Comparison of ENCODE assay signal across 9 cellular contexts in genomic region chr18:23812566-23813440, GRCh38.
DNase-seq lines count a peak whose midpoint lies in the region.
"Had no signal": no experiment of that assay in that cellular context is flagged by ENCODE, and none has a peak within 500 bp of the region (broad histone marks: within the 10 kb centered on the region; RNA-seq: fewer than 3 reads in every experiment).

No MANE protein-coding gene starts in this region.

- DNase-seq in SIG-M5 treated with dmso at 0.1 percent for 504 hours (lab: John Stamatoyannopoulos, UW; ENCODE audit: unreplicated experiment) (peak; percentile 50), SIG-M5 (lab: John Stamatoyannopoulos, UW) (no peak), NCI-H2227 (lab: John Stamatoyannopoulos, UW; ENCODE audit: unreplicated experiment) (peak; percentile 15), T47D (ENCODE audit: low read depth in 1 of 2, low spot score in 1 of 2) (peak; percentile 6 to 39), mesenchymal stem cell (peak; percentile 45), HuH-7 (ENCODE audit: low spot score) (no peak)
- no peak for DNase-seq in stimulated activated CD8-positive, alpha-beta memory T cell treated with anti-CD3 and anti-CD28 coated beads, Interleukin-4, amount 100 ng/mL, for 48 hours
- no peak for DNase-seq in activated CD8-positive, alpha-beta memory T cell treated with anti-CD3 and anti-CD28 coated beads for 24 hours
- DNase-seq: activated T-cell treated with anti-CD3 and anti-CD28 coated beads, Interleukin-2, amount 50 U/mL, for 4 hours had no signal

- H2BK15ac ChIP-seq in mesenchymal stem cell (ENCODE audit: low read depth, poor library complexity, severe bottlenecking), result no peak overlapping the region

- no peak overlapping the region for H2AK5ac ChIP-seq in mesenchymal stem cell (ENCODE audit: low read length, severe bottlenecking)

- H3K27me3 ChIP-seq in mesenchymal stem cell (ENCODE audit: control insufficient read depth in 1 of 2, insufficient read depth in 1 of 2, low read length in 2 of 2), result peaks cover 0 to 3% of the 10 kb centered on the region in 2 experiments

- H3K14ac ChIP-seq in mesenchymal stem cell (ENCODE audit: low read length in 2 of 2), result no peak overlapping the region

- no peak overlapping the region for H4K8ac ChIP-seq in mesenchymal stem cell (ENCODE audit: low read length)

- no peak overlapping the region for H4K91ac ChIP-seq in mesenchymal stem cell (ENCODE audit: low read length)

- no peak overlapping the region for H2BK5ac ChIP-seq in mesenchymal stem cell (ENCODE audit: low read depth, low read length, poor library complexity, severe bottlenecking)

- H3K4me1 ChIP-seq in mesenchymal stem cell (ENCODE audit: control insufficient read depth, insufficient read depth, low read depth, low read length), result no peaks in the 10 kb centered on the region

- no peak overlapping the region for H2BK120ac ChIP-seq in mesenchymal stem cell (ENCODE audit: low read depth, low read length)

- no peak overlapping the region for H3K27ac ChIP-seq in mesenchymal stem cell (ENCODE audit: low read length, poor library complexity, severe bottlenecking)

- no peak overlapping the region for H3K23ac ChIP-seq in mesenchymal stem cell (ENCODE audit: low read length in 2 of 2)

- H3K4ac ChIP-seq in mesenchymal stem cell (ENCODE audit: low read depth in 1 of 2, low read length in 2 of 2), result no peak overlapping the region

- H3K9ac ChIP-seq in mesenchymal stem cell (ENCODE audit: low read length), result no peak overlapping the region

- in situ Hi-C loops in T47D (cut with HindIII; ENCODE audit: low pct_unique_long_range_greater_than_20kb, low sequenced_read_pairs), result no loop called here

- H3K79me1 ChIP-seq in mesenchymal stem cell (replicated peaks; ENCODE audit: low read length, poor library complexity, severe bottlenecking), result no peaks in the 10 kb centered on the region

- no peak overlapping the region for H2BK12ac ChIP-seq in mesenchymal stem cell (ENCODE audit: low read length in 2 of 2)

- no peak overlapping the region for H2AFZ ChIP-seq in mesenchymal stem cell (ENCODE audit: low read depth, low read length)

- H3K36me3 ChIP-seq in mesenchymal stem cell (ENCODE audit: control insufficient read depth in 1 of 2, insufficient read depth in 2 of 2, low read depth in 1 of 2, low read length in 2 of 2), result peaks cover 0 to 39% of the 10 kb centered on the region in 2 experiments

- H3K9me3 ChIP-seq in mesenchymal stem cell (ENCODE audit: control insufficient read depth, low read length), result no peaks in the 10 kb centered on the region

- 53% methylated on average over 3 of the region's 4 CpGs for WGBS in mesenchymal stem cell

- no peak overlapping the region for H3K4me3 ChIP-seq in mesenchymal stem cell (ENCODE audit: insufficient read depth in 1 of 2, low read depth in 1 of 2, low read length in 2 of 2)

- H3K18ac ChIP-seq in mesenchymal stem cell (ENCODE audit: low read depth in 1 of 2, low read length in 2 of 2), result no peak overlapping the region

- no peak overlapping the region for H3K4me2 ChIP-seq in mesenchymal stem cell (ENCODE audit: low read length, poor library complexity, severe bottlenecking)

Comparison
In these comparisons a context has a peak if more than half of its experiments do, and no peak if none do; other contexts are left out.
1. DNase-seq: peak in SIG-M5 treated with dmso at 0.1 percent for 504 hours (single experiment), NCI-H2227 (single experiment), T47D (2 of 2) and mesenchymal stem cell (single experiment); none in SIG-M5 (single experiment), stimulated activated CD8-positive, alpha-beta memory T cell treated with anti-CD3 and anti-CD28 coated beads, Interleukin-4, amount 100 ng/mL, for 48 hours (single experiment), activated CD8-positive, alpha-beta memory T cell treated with anti-CD3 and anti-CD28 coated beads for 24 hours (single experiment) and HuH-7 (single experiment).